8 cellular contexts compared by ENCODE assay signal in the genomic region with DNA sequence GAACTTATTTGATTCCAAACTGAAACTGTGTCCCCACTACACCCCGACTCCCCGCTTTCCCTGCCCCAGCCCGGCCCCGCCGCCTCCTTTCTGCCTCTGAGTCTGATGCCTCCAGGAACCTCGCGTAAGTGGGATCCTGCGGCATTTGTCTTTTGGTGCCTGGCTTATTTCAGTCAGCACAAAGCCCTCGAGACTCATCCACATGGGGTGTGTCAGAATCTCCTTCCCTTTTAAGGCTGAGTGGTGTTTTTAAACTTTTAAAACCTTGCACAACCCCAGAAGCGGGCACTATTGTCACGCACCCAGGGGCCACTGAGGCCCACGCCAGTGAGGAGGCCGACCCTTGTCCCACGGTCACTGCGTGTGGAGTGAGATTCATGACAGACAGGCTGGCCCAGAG.
DNase-seq lines count a peak whose midpoint lies in the region; ATAC-seq and TF ChIP-seq lines count a peak whose summit lies in the region.
"Not testable (repeated sequence)": the region's sequence is repeated elsewhere in the genome, so short reads cannot be mapped to it uniquely, and the experiment has no call there.

No MANE protein-coding gene starts in this region.

- peaks cover 0 to 56% (median 28%) of the 10 kb centered on the region in 3 donors for H3K4me1 ChIP-seq in gastroesophageal sphincter
- H3K4me1 ChIP-seq in left lung; aorta (ENCODE audit: control insufficient read depth in 1 of 2, insufficient read depth in 2 of 2, low read length in 2 of 2): not testable (repeated sequence)
- peaks cover 17% of the 10 kb centered on the region for H3K4me1 ChIP-seq in smooth muscle cell (ENCODE audit: low read depth)

- not testable (repeated sequence) for TF ChIP-seq EP300 in gastroesophageal sphincter (IDR thresholded peaks at IDR 0.05)

- not testable (repeated sequence) for TF ChIP-seq POLR2A in gastroesophageal sphincter (IDR thresholded peaks at IDR 0.05)

- H3K9me3 ChIP-seq in gastroesophageal sphincter; left lung; smooth muscle cell (replicated peaks; ENCODE audit: low read depth); aorta (ENCODE audit: control insufficient read depth, low read length): not testable (repeated sequence)

- not testable (repeated sequence) for TF ChIP-seq CTCF in coronary artery (IDR thresholded peaks at IDR 0.05); gastroesophageal sphincter (IDR thresholded peaks at IDR 0.05); left lung (IDR thresholded peaks at IDR 0.05); nephron progenitor cell (IDR thresholded peaks at IDR 0.05); smooth muscle cell (IDR thresholded peaks at IDR 0.05; ENCODE audit: borderline replicate concordance, insufficient read depth, poor library complexity, severe bottlenecking)

- H3K36me3 Mint-ChIP-seq in nephron progenitor cell (ENCODE audit: low read depth): not testable (repeated sequence)

- H3K4me3 Mint-ChIP-seq in nephron progenitor cell: not testable (repeated sequence)

- 22 to 37% methylated on average over 2 to 5 of the region's 15 CpGs for WGBS in gastroesophageal sphincter (ENCODE audit: low coverage in 1 of 2), 2 donors
- 10% methylated on average over 9 of the region's 15 CpGs for WGBS in smooth muscle cell (ENCODE audit: low lambda C conversion rate)
- WGBS in aorta, 2 donors: 58 to 63% methylated on average over 15 of the region's 15 CpGs

- peak overlapping the region; percentile 76 for H3K27ac Mint-ChIP-seq in nephron progenitor cell

- not testable (repeated sequence) for H4K20me1 ChIP-seq in smooth muscle cell (ENCODE audit: low read depth)

- H3F3A ChIP-seq in smooth muscle cell (ENCODE audit: low read depth): not testable (repeated sequence)

- not testable (repeated sequence) for H3K79me2 ChIP-seq in smooth muscle cell (ENCODE audit: low read depth)

- H3K27me3 ChIP-seq in gastroesophageal sphincter; left lung; smooth muscle cell (ENCODE audit: low read depth); aorta (ENCODE audit: control insufficient read depth in 1 of 2, insufficient read depth in 2 of 2, low read length in 1 of 2): not testable (repeated sequence)

- H3K27ac ChIP-seq in coronary artery: peak overlapping the region; percentile 65 to 83
- H3K27ac ChIP-seq in gastroesophageal sphincter: peak overlapping the region; percentile 66 to 90 (median 86)
- peak overlapping the region; percentile 33 to 69 for H3K27ac ChIP-seq in left lung
- peak overlapping the region; percentile 93 for H3K27ac ChIP-seq in smooth muscle cell (ENCODE audit: low read depth)
- H3K27ac ChIP-seq in aorta (ENCODE audit: low read depth in 1 of 2, low read length in 2 of 2): not testable (repeated sequence)

- ATAC-seq in gastroesophageal sphincter (peak; percentile 24), left lung (peak; percentile 13), aorta (ENCODE audit: low FRiP score) (peak; percentile 2)

- H3K9ac ChIP-seq in smooth muscle cell (ENCODE audit: low read depth): peak overlapping the region; percentile 56

- not testable (repeated sequence) for H3K27me3 Mint-ChIP-seq in nephron progenitor cell (ENCODE audit: low read depth, poor library complexity)

- H3K4me1 Mint-ChIP-seq in nephron progenitor cell: peaks cover 41% of the 10 kb centered on the region

- intact Hi-C loops in left lung (cut with DNase I); aorta (cut with DNase I): not testable (repeated sequence)

- not testable (repeated sequence) for H3K9me3 Mint-ChIP-seq in nephron progenitor cell

- not testable (repeated sequence) for H2AFZ ChIP-seq in smooth muscle cell (ENCODE audit: low read depth)

- H3K36me3 ChIP-seq in gastroesophageal sphincter; left lung; smooth muscle cell (ENCODE audit: low read depth); aorta (ENCODE audit: control insufficient read depth in 1 of 2, insufficient read depth in 2 of 2, low read length in 1 of 2): not testable (repeated sequence)

- DNase-seq in GM03348 (ENCODE audit: low spot score): peak; percentile 36
- peak; percentile 9 for DNase-seq in activated CD8-positive, alpha-beta memory T cell treated with anti-CD3 and anti-CD28 coated beads, Interleukin-2, amount 50 U/mL, for 4 hours
- DNase-seq in coronary artery (ENCODE audit: low spot score): peak; percentile 77
- DNase-seq in left lung: peak in 1 of 2 donors; percentile 32
- DNase-seq in nephron progenitor cell; smooth muscle cell (lab: John Stamatoyannopoulos, UW; ENCODE audit: unreplicated experiment): not testable (repeated sequence)
- DNase-seq in aorta: peak in 1 of 2 donors; percentile 77

- peak overlapping the region; percentile 42 for H3K4me3 ChIP-seq in coronary artery
- peak overlapping the region in 1 of 2 donors; percentile 6 for H3K4me3 ChIP-seq in gastroesophageal sphincter
- H3K4me3 ChIP-seq in left lung; smooth muscle cell; aorta (ENCODE audit: low read length in 2 of 2): not testable (repeated sequence)

- H3K4me2 ChIP-seq in smooth muscle cell: peak overlapping the region; percentile 70
